In the genomic region with DNA sequence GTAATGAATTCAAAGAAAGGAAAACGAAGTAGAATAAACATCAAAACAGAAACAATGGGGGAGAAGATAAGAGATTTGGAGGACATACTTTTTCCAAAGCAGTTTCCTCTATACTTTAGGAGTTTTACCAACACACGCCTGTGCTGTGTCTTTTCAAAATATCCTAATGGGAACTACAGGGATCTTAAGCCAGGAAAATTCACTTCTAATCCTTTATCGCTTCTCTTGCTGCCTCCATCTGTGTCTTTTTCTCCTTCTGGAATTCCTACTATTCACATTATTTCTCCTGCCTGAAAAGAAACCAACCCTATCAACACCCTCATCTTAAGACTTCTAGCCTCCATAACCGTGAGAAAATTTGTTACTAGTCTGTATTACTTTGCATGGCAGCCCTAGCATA, we compare ENCODE assay signal across 13 cellular contexts. TPM values are rescaled to one million over a fixed set of nuclear protein-coding genes. Genes with fewer than 3 reads are reported as not detected.
DNase-seq lines count a peak whose midpoint lies in the region; ATAC-seq and TF ChIP-seq lines count a peak whose summit lies in the region.
"Had no signal": no experiment of that assay in that cellular context is flagged by ENCODE, and none has a peak within 500 bp of the region (broad histone marks: within the 10 kb centered on the region; RNA-seq: fewer than 3 reads in every experiment).

No MANE protein-coding gene starts in this region.

- intact Hi-C loops in left ventricle myocardium inferior (cut with micrococcal nuclease) (no loop called here), right cardiac atrium (cut with DNase I) (no loop called here), colonic mucosa (cut with DNase I) (no loop called here)

- peaks cover 46% of the 10 kb centered on the region for H3K4me1 Mint-ChIP-seq in type B pancreatic cell (ENCODE audit: unreplicated experiment)

- H3K4me3 Mint-ChIP-seq in type B pancreatic cell = peak overlapping the region; percentile 2

- DNase-seq in left ventricle myocardium inferior (no peak), right cardiac atrium (no peak), fibroblast of villous mesenchyme (ENCODE audit: low read depth) (peak; percentile 47), type B pancreatic cell (ENCODE audit: extremely low spot score, unreplicated experiment) (no peak), colonic mucosa (no peak), SIG-M5 treated with dmso at 0.1 percent for 504 hours (lab: John Stamatoyannopoulos, UW; ENCODE audit: unreplicated experiment) (no peak), NCI-H2107 treated with DMSO at 0.1 percent for 48 hours (lab: John Stamatoyannopoulos, UW; ENCODE audit: unreplicated experiment) (no peak)
- DNase-seq: activated CD4-positive, alpha-beta T cell treated with anti-CD3 and anti-CD28 coated beads, Interleukin-2, amount 50 U/mL, for 1 hour; NCI-H1930 had no signal

- H3K9me3 ChIP-seq in left ventricle myocardium inferior (replicated peaks) (no peaks in the 10 kb centered on the region), right cardiac atrium (ENCODE audit: control insufficient read depth, low read length) (no peaks in the 10 kb centered on the region), colonic mucosa (no peaks in the 10 kb centered on the region)
- H3K9me3 ChIP-seq: breast epithelium had no signal

- peaks cover 95% of the 10 kb centered on the region for H3K4me1 ChIP-seq in left ventricle myocardium inferior
- H3K4me1 ChIP-seq in right cardiac atrium (ENCODE audit: control insufficient read depth, insufficient read depth, low read length) = peaks cover 11% of the 10 kb centered on the region
- H3K4me1 ChIP-seq in colonic mucosa = peaks cover 35% of the 10 kb centered on the region

- no peaks in the 10 kb centered on the region for H3K27me3 Mint-ChIP-seq in type B pancreatic cell

- no peaks in the 10 kb centered on the region for H3K9me3 Mint-ChIP-seq in type B pancreatic cell

- no peak overlapping the region for H3K9ac ChIP-seq in colonic mucosa (ENCODE audit: low read depth in 2 of 2, low read length in 2 of 2)
- H3K9ac ChIP-seq: parathyroid adenoma had no signal

- peak overlapping the region; percentile 19 for H3K27ac Mint-ChIP-seq in type B pancreatic cell

- WGBS in right cardiac atrium = 50% methylated on average over 4 of the region's 4 CpGs

- no peaks in the 10 kb centered on the region for H3K27me3 ChIP-seq in left ventricle myocardium inferior (ENCODE audit: low read depth)
- H3K27me3 ChIP-seq in right cardiac atrium (ENCODE audit: control insufficient read depth, insufficient read depth) = no peaks in the 10 kb centered on the region
- H3K27me3 ChIP-seq in colonic mucosa = no peaks in the 10 kb centered on the region
- H3K27me3 ChIP-seq: breast epithelium had no signal

- peaks cover 18% of the 10 kb centered on the region for H3K36me3 Mint-ChIP-seq in type B pancreatic cell

- peaks cover 7% of the 10 kb centered on the region for H3K36me3 ChIP-seq in left ventricle myocardium inferior
- H3K36me3 ChIP-seq in colonic mucosa = no peaks in the 10 kb centered on the region
- H3K36me3 ChIP-seq: breast epithelium had no signal

- no peak for ATAC-seq in right cardiac atrium

- H3K27ac ChIP-seq in left ventricle myocardium inferior (replicated peaks) (peak overlapping the region; percentile 0), right cardiac atrium (ENCODE audit: low read length) (no peak overlapping the region), VCaP (peak overlapping the region; percentile 33; the same call in 1 of the 2 replicates), colonic mucosa (no peak overlapping the region)
- H3K27ac ChIP-seq: breast epithelium, parathyroid adenoma had no signal

- no peak for TF ChIP-seq CTCF in left ventricle myocardium inferior (IDR thresholded peaks at IDR 0.05; ENCODE audit: borderline replicate concordance)
- no peak for TF ChIP-seq CTCF in VCaP (conservative IDR thresholded peaks at IDR 0.05)
- no peak for TF ChIP-seq CTCF in fibroblast of villous mesenchyme (IDR thresholded peaks at IDR 0.05; ENCODE audit: insufficient read depth, low read depth, low read length)
- no peak for TF ChIP-seq CTCF in type B pancreatic cell (conservative IDR thresholded peaks at IDR 0.05)
- TF ChIP-seq CTCF in colonic mucosa (IDR thresholded peaks at IDR 0.05) = no peak

- H3K4me3 ChIP-seq in left ventricle myocardium inferior = no peak overlapping the region
- no peak overlapping the region for H3K4me3 ChIP-seq in right cardiac atrium (ENCODE audit: low read length)
- no peak overlapping the region for H3K4me3 ChIP-seq in fibroblast of villous mesenchyme (ENCODE audit: low read depth, low read length)
- H3K4me3 ChIP-seq in colonic mucosa = no peak overlapping the region
- H3K4me3 ChIP-seq: breast epithelium had no signal

RNA-seq across cellular contexts. Expression of a gene that starts 6.8 kb away (rescaled TPM):
- 70.5 TPM for total RNA-seq in left ventricle myocardium inferior
- total RNA-seq in right cardiac atrium = 10 to 100 TPM; 67.2 to 93.4 (median 77.2) TPM
- 41.6 TPM for polyA plus RNA-seq in right cardiac atrium
- 152 and 203 TPM in 2 replicates for total RNA-seq in fibroblast of villous mesenchyme
- total RNA-seq in type B pancreatic cell (ENCODE audit: low replicate concordance) = 220 and 287 TPM in 2 replicates
- total RNA-seq in colonic mucosa = 100 to 1,000 TPM; 250 to 394 TPM

RNA-seq across cellular contexts. Expression of a gene that starts 30.7 kb away (rescaled TPM):
- total RNA-seq in left ventricle myocardium inferior (not detected), right cardiac atrium (not detected), fibroblast of villous mesenchyme (not detected in 2 replicates), type B pancreatic cell (ENCODE audit: low replicate concordance) (0.97 and 3.1 TPM in 2 replicates), colonic mucosa (under 1 TPM in 1 of 2 donors, not detected in 1; 0.98 TPM)
- polyA plus RNA-seq in right cardiac atrium = not detected
- total RNA-seq: breast epithelium, kidney epithelial cell had no signal

RNA-seq across cellular contexts. Expression of a gene that starts 34.7 kb away (rescaled TPM):
- total RNA-seq in left ventricle myocardium inferior = 2.2 TPM
- 1 to 10 TPM; 3.0 to 4.0 (median 3.4) TPM for total RNA-seq in right cardiac atrium
- 4.2 TPM for polyA plus RNA-seq in right cardiac atrium
- total RNA-seq in fibroblast of villous mesenchyme = 2.6 TPM in 2 replicates
- total RNA-seq in type B pancreatic cell (ENCODE audit: low replicate concordance) = 3.5 and 6.4 TPM in 2 replicates
- total RNA-seq in colonic mucosa = 1 to 10 TPM; 2.8 to 4.5 TPM

Comparison
In these comparisons a context has a peak if more than half of its experiments do, and no peak if none do; other contexts are left out.
1. H3K27ac ChIP-seq: peak in left ventricle myocardium inferior (single experiment) and VCaP (single experiment); none in right cardiac atrium (single experiment) and colonic mucosa (single experiment).